In genomic region chr7:123079021-123079420, GRCh38 we compare ENCODE assay signal across 35 cellular contexts.
"Had no signal": no experiment of that assay in that cellular context is flagged by ENCODE, and none has a peak within 500 bp of the region (broad histone marks: within the 10 kb centered on the region; RNA-seq: fewer than 3 reads in every experiment).

No MANE protein-coding gene starts in this region.

- FAIRE-seq: astrocyte, bronchial epithelial cell had no signal

- H3K9me3 ChIP-seq: adrenal gland, ascending aorta, body of pancreas, breast epithelium had no signal

- H3K4me3 ChIP-seq: adrenal gland, ascending aorta, body of pancreas, breast epithelium, cardiac muscle cell had no signal

- H3K36me3 ChIP-seq: adrenal gland, ascending aorta, brain microvascular endothelial cell, breast epithelium, cardiac muscle cell had no signal

- H3K27me3 ChIP-seq: adrenal gland, ascending aorta, body of pancreas, brain microvascular endothelial cell, breast epithelium, cardiac muscle cell had no signal

- DNase-seq: activated effector memory CD4-positive, alpha-beta T cell treated with anti-CD3 and anti-CD28 coated beads, Interleukin-2, amount 50 U/mL, for 16 hours; activated effector memory CD4-positive, alpha-beta T cell treated with Interleukin-2 at 50 U/mL for 16 hours; activated gamma-delta T cell; activated gamma-delta T cell treated with Interleukin-2 at 50 U/mL for 16 hours; activated naive CD4-positive, alpha-beta T cell; activated naive CD4-positive, alpha-beta T cell treated with anti-CD3 and anti-CD28 coated beads for 36 hours; activated naive CD4-positive, alpha-beta T cell treated with anti-CD3 and anti-CD28 coated beads, Interleukin-2, amount 10 ng/mL, durations not matched to agents 7 days and 5 days; activated naive CD4-positive, alpha-beta T cell treated with anti-CD3 and anti-CD28 coated beads, Interleukin-2, amount 50 U/mL, for 16 hours; activated naive CD4-positive, alpha-beta T cell treated with Interleukin-2 at 50 U/mL for 16 hours; activated naive CD8-positive, alpha-beta T cell treated with anti-CD3 and anti-CD28 coated beads for 36 hours; activated naive CD8-positive, alpha-beta T cell treated with anti-CD3 and anti-CD28 coated beads, Interleukin-2, amount 10 ng/mL, durations not matched to agents 7 days and 5 days; activated naive CD8-positive, alpha-beta T cell treated with anti-CD3 and anti-CD28 coated beads, Interleukin-2, amount 50 U/mL, for 24 hours; activated T-cell treated with anti-CD3 and anti-CD28 coated beads for 4 hours; activated T-cell treated with anti-CD3 and anti-CD28 coated beads, Interleukin-2, amount 50 U/mL, for 1 hour; activated T-cell treated with anti-CD3 and anti-CD28 coated beads, Interleukin-2, amount 50 U/mL, for 24 hours; activated T-cell treated with anti-CD3 and anti-CD28 coated beads, Interleukin-2, amount 50 U/mL, for 4 hours; activated T-cell treated with anti-CD3 and anti-CD28 coated beads, Interleukin-2, amount 50 U/mL, for 48 hours; activated T-cell treated with anti-CD3 and anti-CD28 coated beads, Interleukin-2, amount 50 U/mL, for 72 hours; adrenal gland; amniotic stem cell; amygdala; anterior cingulate cortex; aorta; body of pancreas; brain microvascular endothelial cell; caudate nucleus; central memory CD4-positive, alpha-beta T cell; cerebellar nuclear complex had no signal

- ATAC-seq: activated naive CD4-positive, alpha-beta T cell treated with anti-CD3 and anti-CD28 coated beads, Interleukin-2, amount 50 U/mL, for 72 hours; activated naive CD8-positive, alpha-beta T cell treated with anti-CD3 and anti-CD28 coated beads, Interleukin-2, amount 50 U/mL, for 24 hours; activated T-cell treated with anti-CD3 and anti-CD28 coated beads, Interleukin-2, amount 50 U/mL, for 4 hours; activated T-cell treated with anti-CD3 and anti-CD28 coated beads, Interleukin-2, amount 50 U/mL, for 72 hours; activated T-helper 17 cell treated with anti-CD3 and anti-CD28 coated beads, Interleukin-2, amount 50 U/mL, for 72 hours; body of pancreas had no signal

- H3K27ac ChIP-seq: adrenal gland, ascending aorta, body of pancreas, brain microvascular endothelial cell, breast epithelium, cardiac muscle cell had no signal

- H3K4me1 ChIP-seq: adrenal gland, ascending aorta, body of pancreas, breast epithelium had no signal
